21 cellular contexts compared by ENCODE assay signal in the genomic region with DNA sequence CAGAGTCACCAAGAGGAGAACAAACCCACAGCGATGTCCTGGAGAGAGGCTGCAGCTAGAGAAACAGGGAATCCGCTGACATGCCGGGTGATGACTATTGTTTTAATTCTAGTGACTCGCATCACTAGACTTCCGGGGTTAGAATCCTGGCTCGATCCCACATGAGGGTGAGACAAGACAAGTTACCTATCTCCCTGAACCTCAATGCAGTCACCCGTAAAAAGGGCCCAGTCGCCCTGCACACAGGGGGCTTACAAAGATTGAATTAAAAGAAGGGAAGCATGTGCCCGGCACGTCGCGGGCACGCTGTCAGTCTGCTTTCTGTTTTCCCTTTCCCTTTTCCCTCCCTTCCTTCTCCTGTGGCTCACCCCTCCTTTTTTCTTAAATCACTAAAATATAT.
DNase-seq lines count a peak whose midpoint lies in the region; ATAC-seq and TF ChIP-seq lines count a peak whose summit lies in the region.
"Had no signal": no experiment of that assay in that cellular context is flagged by ENCODE, and none has a peak within 500 bp of the region (broad histone marks: within the 10 kb centered on the region; RNA-seq: fewer than 3 reads in every experiment).

No MANE protein-coding gene starts in this region.

- H3K79me2 ChIP-seq in SK-N-SH (ENCODE audit: insufficient read depth): no peaks in the 10 kb centered on the region

- no peaks in the 10 kb centered on the region for H3K36me3 ChIP-seq in SK-N-SH (replicated peaks in 1 of 2; ENCODE audit: control insufficient read depth in 1 of 2, insufficient read depth in 2 of 2, low read length in 1 of 2)
- H3K36me3 ChIP-seq in subcutaneous abdominal adipose tissue (ENCODE audit: control insufficient read depth in 5 of 5, insufficient read depth in 5 of 5, low read length in 5 of 5): no peaks in the 10 kb centered on the region

- H3K27me3 ChIP-seq in SK-N-SH (ENCODE audit: insufficient read depth): peaks cover 92% of the 10 kb centered on the region
- H3K27me3 ChIP-seq in subcutaneous abdominal adipose tissue (ENCODE audit: control insufficient read depth in 5 of 5, insufficient read depth in 4 of 5, low read length in 5 of 5): peaks cover 32 to 74% (median 60%) of the 10 kb centered on the region in 5 donors
- H3K27me3 ChIP-seq: foreskin keratinocyte had no signal

- no peaks in the 10 kb centered on the region for H3F3A ChIP-seq in SK-N-SH (replicated peaks; ENCODE audit: insufficient read depth)

- CTCF ChIA-PET in SK-N-SH (lab: Yijun Ruan, JAX): no interaction called here

- no peak for TF ChIP-seq RAD21 in SK-N-SH (IDR thresholded peaks at IDR 0.05; ENCODE audit: low read length)

- peak overlapping the region; percentile 26; the same call in 1 of the 2 replicates for H3K4me2 ChIP-seq in SK-N-SH

- no peak for ATAC-seq in SK-N-SH treated with all-trans-retinoic acid at 6 μM for 48 hours
- ATAC-seq: foreskin keratinocyte had no signal

- H3K4me1 ChIP-seq in SK-N-SH (ENCODE audit: control insufficient read depth in 1 of 2, insufficient read depth in 2 of 2, low read depth in 1 of 2, low read length in 1 of 2): no peaks in the 10 kb centered on the region
- peaks cover 0 to 14% (median 12%) of the 10 kb centered on the region in 5 donors for H3K4me1 ChIP-seq in subcutaneous abdominal adipose tissue (ENCODE audit: control insufficient read depth in 5 of 5, insufficient read depth in 5 of 5, low read length in 5 of 5)
- H3K4me1 ChIP-seq: foreskin keratinocyte had no signal

- H3K9me3 ChIP-seq in SK-N-SH: no peaks in the 10 kb centered on the region
- H3K9me3 ChIP-seq in subcutaneous abdominal adipose tissue (ENCODE audit: control insufficient read depth in 5 of 5, low read length in 5 of 5): no peaks in the 10 kb centered on the region

- H4K20me1 ChIP-seq in SK-N-SH (ENCODE audit: insufficient read depth): no peaks in the 10 kb centered on the region

- POLR2A ChIA-PET in SK-N-SH (lab: Yijun Ruan, JAX): no interaction called here

- TF ChIP-seq CTCF in SK-N-SH (IDR thresholded peaks at IDR 0.05): no peak

- H3K9ac ChIP-seq in SK-N-SH (no peak overlapping the region), subcutaneous abdominal adipose tissue (ENCODE audit: low read length in 5 of 5) (no peak overlapping the region)

- 0 out of 2 replicates have a peak overlapping the region, but pooled peaks have one; percentile 16 for H2AFZ ChIP-seq in SK-N-SH (ENCODE audit: low read depth)

- TF ChIP-seq EP300 in SK-N-SH (IDR thresholded peaks at IDR 0.05; ENCODE audit: borderline replicate concordance in 1 of 2, low read depth in 1 of 2, low read length in 1 of 2): no peak

- WGBS in SK-N-SH (ENCODE audit: low lambda C conversion rate): 10% methylated on average over 7 of the region's 13 CpGs

- no peak overlapping the region for H3K27ac ChIP-seq in SK-N-SH (ENCODE audit: low read depth in 2 of 2, low read length in 1 of 2)
- H3K27ac ChIP-seq in subcutaneous abdominal adipose tissue (ENCODE audit: low read depth, low read length): no peak overlapping the region
- H3K27ac ChIP-seq: 22Rv1, foreskin keratinocyte, HL-60 had no signal

- H3K9me2 ChIP-seq in SK-N-SH: no peaks in the 10 kb centered on the region

- no peak for DNase-seq in SK-N-SH
- peak; percentile 22 for DNase-seq in NCI-H226
- DNase-seq in hepatic stellate cell (ENCODE audit: low spot score): peak; percentile 58
- DNase-seq in superior temporal gyrus (ENCODE audit: extremely low spot score): no peak
- no peak for DNase-seq in activated T-cell treated with anti-CD3 and anti-CD28 coated beads, Interleukin-2, amount 50 U/mL, for 1 hour
- no peak for DNase-seq in NCI-H2171 (lab: John Stamatoyannopoulos, UW)
- DNase-seq: activated CD4-positive, alpha-beta T cell treated with anti-CD3 and anti-CD28 coated beads, Interleukin-2, amount 50 U/mL, for 1 hour; activated CD8-positive, alpha-beta memory T cell treated with anti-CD3 and anti-CD28 coated beads, Interleukin-2, amount 50 U/mL, for 48 hours; C1 segment of cervical spinal cord; DMS153; foreskin keratinocyte; GOT3; KBM-7; NCI-H2081 treated with DMSO at 0.1 percent for 48 hours; NCI-H524 treated with DMSO at 0.1 percent for 48 hours; stimulated activated CD4-positive, alpha-beta T cell treated with anti-CD3 and anti-CD28 coated beads, Interleukin-1b, Interleukin-23, amount 100 ng/mL, for 48 hours; substantia nigra had no signal

- H3K4me3 ChIP-seq in SK-N-SH (ENCODE audit: low read depth in 2 of 2, low read length in 1 of 2) (peak overlapping the region in 1 of 2 experiments; percentile 29; a peak in 1 of 4 replicates), subcutaneous abdominal adipose tissue (ENCODE audit: low read depth in 1 of 5, low read length in 5 of 5) (peak overlapping the region in 4 of 5 donors; percentile 5 to 37 (median 17))

TF ChIP-seq in SK-N-SH, 30 proteins besides CTCF, POLR2A, EP300 and RAD21:
- TF ChIP-seq, protein P1, sequence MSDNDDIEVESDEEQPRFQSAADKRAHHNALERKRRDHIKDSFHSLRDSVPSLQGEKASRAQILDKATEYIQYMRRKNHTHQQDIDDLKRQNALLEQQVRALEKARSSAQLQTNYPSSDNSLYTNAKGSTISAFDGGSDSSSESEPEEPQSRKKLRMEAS (IDR thresholded peaks at IDR 0.05; ENCODE audit: low read depth): peak; percentile 54; the same call in 1 of the 2 replicates
- TF ChIP-seq NRF1 (IDR thresholded peaks at IDR 0.05; ENCODE audit: low read depth, low read length) (no peak), TCF12 (IDR thresholded peaks at IDR 0.05) (no peak)
TF ChIP-seq in SK-N-SH: peak in this region for 1.

TF ChIP-seq in SK-N-SH treated with all-trans-retinoic acid at 6 μM for 48 hours, 23 proteins besides CTCF, POLR2A, EP300 and RAD21 (continues in another document):
- TF ChIP-seq, protein P2, sequence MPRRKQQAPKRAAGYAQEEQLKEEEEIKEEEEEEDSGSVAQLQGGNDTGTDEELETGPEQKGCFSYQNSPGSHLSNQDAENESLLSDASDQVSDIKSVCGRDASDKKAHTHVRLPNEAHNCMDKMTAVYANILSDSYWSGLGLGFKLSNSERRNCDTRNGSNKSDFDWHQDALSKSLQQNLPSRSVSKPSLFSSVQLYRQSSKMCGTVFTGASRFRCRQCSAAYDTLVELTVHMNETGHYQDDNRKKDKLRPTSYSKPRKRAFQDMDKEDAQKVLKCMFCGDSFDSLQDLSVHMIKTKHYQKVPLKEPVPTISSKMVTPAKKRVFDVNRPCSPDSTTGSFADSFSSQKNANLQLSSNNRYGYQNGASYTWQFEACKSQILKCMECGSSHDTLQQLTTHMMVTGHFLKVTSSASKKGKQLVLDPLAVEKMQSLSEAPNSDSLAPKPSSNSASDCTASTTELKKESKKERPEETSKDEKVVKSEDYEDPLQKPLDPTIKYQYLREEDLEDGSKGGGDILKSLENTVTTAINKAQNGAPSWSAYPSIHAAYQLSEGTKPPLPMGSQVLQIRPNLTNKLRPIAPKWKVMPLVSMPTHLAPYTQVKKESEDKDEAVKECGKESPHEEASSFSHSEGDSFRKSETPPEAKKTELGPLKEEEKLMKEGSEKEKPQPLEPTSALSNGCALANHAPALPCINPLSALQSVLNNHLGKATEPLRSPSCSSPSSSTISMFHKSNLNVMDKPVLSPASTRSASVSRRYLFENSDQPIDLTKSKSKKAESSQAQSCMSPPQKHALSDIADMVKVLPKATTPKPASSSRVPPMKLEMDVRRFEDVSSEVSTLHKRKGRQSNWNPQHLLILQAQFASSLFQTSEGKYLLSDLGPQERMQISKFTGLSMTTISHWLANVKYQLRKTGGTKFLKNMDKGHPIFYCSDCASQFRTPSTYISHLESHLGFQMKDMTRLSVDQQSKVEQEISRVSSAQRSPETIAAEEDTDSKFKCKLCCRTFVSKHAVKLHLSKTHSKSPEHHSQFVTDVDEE (CRISPR knock-in tag; IDR thresholded peaks at IDR 0.05): no peak
- TF ChIP-seq ESRRG (CRISPR knock-in tag; IDR thresholded peaks at IDR 0.05) (no peak), ZNF565 (CRISPR knock-in tag; conservative IDR thresholded peaks at IDR 0.05; ENCODE audit: low read depth) (no peak), TCF4 (CRISPR knock-in tag; IDR thresholded peaks at IDR 0.05; ENCODE audit: borderline replicate concordance) (no peak), TOX (CRISPR knock-in tag; IDR thresholded peaks at IDR 0.05; ENCODE audit: borderline replicate concordance) (no peak)
- TF ChIP-seq, protein P3, sequence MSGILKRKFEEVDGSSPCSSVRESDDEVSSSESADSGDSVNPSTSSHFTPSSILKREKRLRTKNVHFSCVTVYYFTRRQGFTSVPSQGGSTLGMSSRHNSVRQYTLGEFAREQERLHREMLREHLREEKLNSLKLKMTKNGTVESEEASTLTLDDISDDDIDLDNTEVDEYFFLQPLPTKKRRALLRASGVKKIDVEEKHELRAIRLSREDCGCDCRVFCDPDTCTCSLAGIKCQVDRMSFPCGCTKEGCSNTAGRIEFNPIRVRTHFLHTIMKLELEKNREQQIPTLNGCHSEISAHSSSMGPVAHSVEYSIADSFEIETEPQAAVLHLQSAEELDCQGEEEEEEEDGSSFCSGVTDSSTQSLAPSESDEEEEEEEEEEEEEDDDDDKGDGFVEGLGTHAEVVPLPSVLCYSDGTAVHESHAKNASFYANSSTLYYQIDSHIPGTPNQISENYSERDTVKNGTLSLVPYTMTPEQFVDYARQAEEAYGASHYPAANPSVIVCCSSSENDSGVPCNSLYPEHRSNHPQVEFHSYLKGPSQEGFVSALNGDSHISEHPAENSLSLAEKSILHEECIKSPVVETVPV (CRISPR knock-in tag; IDR thresholded peaks at IDR 0.05): no peak
- TF ChIP-seq, protein P4, sequence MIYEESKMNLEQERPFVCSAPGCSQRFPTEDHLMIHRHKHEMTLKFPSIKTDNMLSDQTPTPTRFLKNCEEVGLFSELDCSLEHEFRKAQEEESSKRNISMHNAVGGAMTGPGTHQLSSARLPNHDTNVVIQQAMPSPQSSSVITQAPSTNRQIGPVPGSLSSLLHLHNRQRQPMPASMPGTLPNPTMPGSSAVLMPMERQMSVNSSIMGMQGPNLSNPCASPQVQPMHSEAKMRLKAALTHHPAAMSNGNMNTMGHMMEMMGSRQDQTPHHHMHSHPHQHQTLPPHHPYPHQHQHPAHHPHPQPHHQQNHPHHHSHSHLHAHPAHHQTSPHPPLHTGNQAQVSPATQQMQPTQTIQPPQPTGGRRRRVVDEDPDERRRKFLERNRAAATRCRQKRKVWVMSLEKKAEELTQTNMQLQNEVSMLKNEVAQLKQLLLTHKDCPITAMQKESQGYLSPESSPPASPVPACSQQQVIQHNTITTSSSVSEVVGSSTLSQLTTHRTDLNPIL (CRISPR knock-in tag; IDR thresholded peaks at IDR 0.05; ENCODE audit: low read depth): no peak

Comparison
In these comparisons a context has a peak if more than half of its experiments do, and no peak if none do; other contexts are left out.
1. DNase-seq: peak in NCI-H226 (single experiment) and hepatic stellate cell (single experiment); none in SK-N-SH (single experiment), superior temporal gyrus (single experiment), activated T-cell treated with anti-CD3 and anti-CD28 coated beads, Interleukin-2, amount 50 U/mL, for 1 hour (single experiment) and NCI-H2171 (single experiment).